Comparison of ENCODE assay signal across 8 cellular contexts in the genomic region with DNA sequence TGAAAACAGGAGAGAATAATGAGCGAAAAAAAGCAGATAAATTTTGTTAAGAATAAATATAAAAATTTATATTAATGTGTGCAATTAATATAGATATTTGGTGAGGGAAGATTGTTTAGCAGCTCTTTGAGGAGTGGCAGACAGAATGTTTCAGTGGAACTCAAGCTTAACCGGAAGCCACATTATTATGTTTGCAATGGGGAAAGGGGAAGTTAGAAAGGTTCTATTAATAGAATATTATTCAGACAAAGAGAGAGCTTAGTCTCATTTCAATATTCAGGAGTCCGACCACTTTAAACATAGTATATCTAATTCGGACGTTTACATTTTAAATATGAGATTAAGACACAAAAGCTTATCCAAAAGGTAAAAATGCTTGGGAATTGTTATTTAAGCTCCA.
DNase-seq lines count a peak whose midpoint lies in the region; ATAC-seq and TF ChIP-seq lines count a peak whose summit lies in the region.
"Had no signal": no experiment of that assay in that cellular context is flagged by ENCODE, and none has a peak within 500 bp of the region (broad histone marks: within the 10 kb centered on the region; RNA-seq: fewer than 3 reads in every experiment).

No MANE protein-coding gene starts in this region.

- H3K27ac Mint-ChIP-seq in CD14-positive monocyte = peak overlapping the region in 1 of 7 donors; percentile 50

- peaks cover 0 to 16% (median 8%) of the 10 kb centered on the region in 7 donors for H3K9me3 Mint-ChIP-seq in CD14-positive monocyte

- H2AFZ ChIP-seq in neural cell (ENCODE audit: low read depth, low read length) = no peak overlapping the region

- no peak for TF ChIP-seq RAD21 in neural cell (conservative IDR thresholded peaks at IDR 0.05)

- H3K79me2 ChIP-seq in neural cell (replicated peaks; ENCODE audit: insufficient read depth, low read length) = no peaks in the 10 kb centered on the region

- no peak overlapping the region for H3K9ac ChIP-seq in neural cell (ENCODE audit: low read length)

- no peak for TF ChIP-seq EP300 in neural cell (conservative IDR thresholded peaks at IDR 0.05; ENCODE audit: poor library complexity, severe bottlenecking)

- no peak overlapping the region for H3K4me3 ChIP-seq in neural cell (ENCODE audit: low read length)

- ATAC-seq in GM19035 (IDR thresholded peaks at IDR 0.05; ENCODE audit: unreplicated experiment) (peak; percentile 91), HG02759 (IDR thresholded peaks at IDR 0.05; ENCODE audit: unreplicated experiment) (peak; percentile 98), HG03575 (IDR thresholded peaks at IDR 0.05; ENCODE audit: extremely low read depth, insufficient number of reproducible peaks, low FRiP score, unreplicated experiment) (peak; percentile 99)

- H3K4me1 Mint-ChIP-seq in CD14-positive monocyte = peaks cover 4% of the 10 kb centered on the region

- H3K36me3 ChIP-seq in neural cell (ENCODE audit: insufficient read depth, low read length) = no peaks in the 10 kb centered on the region

- H3F3A ChIP-seq in neural cell (ENCODE audit: insufficient read depth, low read length, poor library complexity, severe bottlenecking) = peaks cover 2% of the 10 kb centered on the region

- intact Hi-C loops in CD14-positive monocyte (cut with micrococcal nuclease) = no loop called here

- no peaks in the 10 kb centered on the region for H3K9me2 ChIP-seq in neural cell (ENCODE audit: insufficient read depth, low read length)

- H3K27me3 ChIP-seq in neural cell (ENCODE audit: insufficient read depth, low read depth, low read length) = no peaks in the 10 kb centered on the region

- H3K27ac ChIP-seq in neural cell (ENCODE audit: low read length) = peak overlapping the region; percentile 5

- H3K4me3 Mint-ChIP-seq in CD14-positive monocyte = peak overlapping the region in 1 of 2 donors; percentile 55

- no peaks in the 10 kb centered on the region for H4K20me1 ChIP-seq in neural cell (ENCODE audit: insufficient read depth)

- no peaks in the 10 kb centered on the region for H3K27me3 Mint-ChIP-seq in CD14-positive monocyte (ENCODE audit: low read depth in 3 of 3)

- H3K36me3 Mint-ChIP-seq in CD14-positive monocyte = no peaks in the 10 kb centered on the region

- DNase-seq in LoVo (ENCODE audit: low spot score) = no peak
- no peak for DNase-seq in mucosa of gallbladder (ENCODE audit: low spot score)
- no peak for DNase-seq in CD14-positive monocyte (ENCODE audit: low spot score)
- DNase-seq: activated CD8-positive, alpha-beta memory T cell treated with anti-CD3 and anti-CD28 coated beads, Interleukin-2, amount 50 U/mL, for 4 hours had no signal

- no peak for TF ChIP-seq CTCF in neural cell (IDR thresholded peaks at IDR 0.05; ENCODE audit: poor library complexity, severe bottlenecking)
- no peak for TF ChIP-seq CTCF in CD14-positive monocyte (IDR thresholded peaks at IDR 0.05)

- H3K9me3 ChIP-seq in neural cell (ENCODE audit: low read length) = no peaks in the 10 kb centered on the region

- H3K4me2 ChIP-seq in neural cell (ENCODE audit: low read length) = peak overlapping the region; percentile 6

TF ChIP-seq in neural cell, 6 proteins besides CTCF, POLR2A, EP300 and RAD21:
- no peak for TF ChIP-seq EZH2 (IDR thresholded peaks at IDR 0.05; ENCODE audit: borderline replicate concordance, insufficient read depth, low read length, poor library complexity, severe bottlenecking)
- TF ChIP-seq MXI1 (conservative IDR thresholded peaks at IDR 0.05; ENCODE audit: poor library complexity, severe bottlenecking) = no peak
- no peak for TF ChIP-seq TAF1 (IDR thresholded peaks at IDR 0.05; ENCODE audit: low read depth)
- no peak for TF ChIP-seq POLR2AphosphoS5 (IDR thresholded peaks at IDR 0.05)
- no peak for TF ChIP-seq SMC3 (conservative IDR thresholded peaks at IDR 0.05; ENCODE audit: poor library complexity)
- TF ChIP-seq, protein P1, sequence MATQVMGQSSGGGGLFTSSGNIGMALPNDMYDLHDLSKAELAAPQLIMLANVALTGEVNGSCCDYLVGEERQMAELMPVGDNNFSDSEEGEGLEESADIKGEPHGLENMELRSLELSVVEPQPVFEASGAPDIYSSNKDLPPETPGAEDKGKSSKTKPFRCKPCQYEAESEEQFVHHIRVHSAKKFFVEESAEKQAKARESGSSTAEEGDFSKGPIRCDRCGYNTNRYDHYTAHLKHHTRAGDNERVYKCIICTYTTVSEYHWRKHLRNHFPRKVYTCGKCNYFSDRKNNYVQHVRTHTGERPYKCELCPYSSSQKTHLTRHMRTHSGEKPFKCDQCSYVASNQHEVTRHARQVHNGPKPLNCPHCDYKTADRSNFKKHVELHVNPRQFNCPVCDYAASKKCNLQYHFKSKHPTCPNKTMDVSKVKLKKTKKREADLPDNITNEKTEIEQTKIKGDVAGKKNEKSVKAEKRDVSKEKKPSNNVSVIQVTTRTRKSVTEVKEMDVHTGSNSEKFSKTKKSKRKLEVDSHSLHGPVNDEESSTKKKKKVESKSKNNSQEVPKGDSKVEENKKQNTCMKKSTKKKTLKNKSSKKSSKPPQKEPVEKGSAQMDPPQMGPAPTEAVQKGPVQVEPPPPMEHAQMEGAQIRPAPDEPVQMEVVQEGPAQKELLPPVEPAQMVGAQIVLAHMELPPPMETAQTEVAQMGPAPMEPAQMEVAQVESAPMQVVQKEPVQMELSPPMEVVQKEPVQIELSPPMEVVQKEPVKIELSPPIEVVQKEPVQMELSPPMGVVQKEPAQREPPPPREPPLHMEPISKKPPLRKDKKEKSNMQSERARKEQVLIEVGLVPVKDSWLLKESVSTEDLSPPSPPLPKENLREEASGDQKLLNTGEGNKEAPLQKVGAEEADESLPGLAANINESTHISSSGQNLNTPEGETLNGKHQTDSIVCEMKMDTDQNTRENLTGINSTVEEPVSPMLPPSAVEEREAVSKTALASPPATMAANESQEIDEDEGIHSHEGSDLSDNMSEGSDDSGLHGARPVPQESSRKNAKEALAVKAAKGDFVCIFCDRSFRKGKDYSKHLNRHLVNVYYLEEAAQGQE (IDR thresholded peaks at IDR 0.05; ENCODE audit: borderline replicate concordance) = no peak
